In the genomic region with DNA sequence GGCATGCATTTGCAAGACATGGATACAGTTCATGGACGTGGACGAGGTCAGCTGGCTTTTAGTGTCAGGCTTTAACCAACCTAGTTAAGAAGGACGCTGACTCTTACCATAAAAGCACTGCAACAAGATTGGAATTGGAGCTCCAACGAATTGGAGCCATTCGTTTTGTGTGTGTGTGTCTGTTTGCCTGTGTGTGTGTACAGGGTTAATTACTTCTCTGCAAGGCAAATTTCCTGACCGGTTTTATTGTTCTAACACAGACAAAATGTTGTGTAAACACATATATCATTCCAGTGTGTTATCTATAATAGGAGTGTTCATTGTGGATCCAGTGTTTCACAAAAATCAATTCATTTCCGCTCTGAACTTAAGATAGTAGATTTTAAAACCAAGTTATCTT, we compare ENCODE assay signal across 13 cellular contexts.
"Had no signal": no experiment of that assay in that cellular context is flagged by ENCODE, and none has a peak within 500 bp of the region (broad histone marks: within the 10 kb centered on the region; RNA-seq: fewer than 3 reads in every experiment).

No MANE protein-coding gene starts in this region.

- H3K27ac Mint-ChIP-seq: activated naive CD8-positive, alpha-beta T cell treated with anti-CD3 and anti-CD28 coated beads, Interleukin-2, amount 10 ng/mL, durations not matched to agents 7 days and 5 days; effector memory CD8-positive, alpha-beta T cell; stimulated activated memory B cell treated with anti-CD40 and anti-IgM and Interleukin-4, amounts not matched to agents 10 μg/mL and 1 μg/mL and 100 μg/mL, for 72 hours had no signal

- H3K36me3 Mint-ChIP-seq: activated naive CD8-positive, alpha-beta T cell treated with anti-CD3 and anti-CD28 coated beads, Interleukin-2, amount 10 ng/mL, durations not matched to agents 7 days and 5 days; naive B cell; stimulated activated memory B cell treated with anti-CD40 and anti-IgM and Interleukin-4, amounts not matched to agents 10 μg/mL and 1 μg/mL and 100 μg/mL, for 72 hours had no signal

- H3K4me3 Mint-ChIP-seq: activated naive CD8-positive, alpha-beta T cell treated with anti-CD3 and anti-CD28 coated beads, Interleukin-2, amount 10 ng/mL, durations not matched to agents 7 days and 5 days; effector memory CD8-positive, alpha-beta T cell; naive B cell; stimulated activated memory B cell treated with anti-CD40 and anti-IgM and Interleukin-4, amounts not matched to agents 10 μg/mL and 1 μg/mL and 100 μg/mL, for 72 hours had no signal

- H3K27me3 Mint-ChIP-seq: effector memory CD8-positive, alpha-beta T cell had no signal

- ATAC-seq: effector memory CD8-positive, alpha-beta T cell; heart right ventricle; left lobe of liver; stimulated activated memory B cell treated with anti-CD40 and anti-IgM and Interleukin-4, amounts not matched to agents 10 μg/mL and 1 μg/mL and 100 μg/mL, for 72 hours had no signal

- H3K4me1 Mint-ChIP-seq: naive B cell; stimulated activated memory B cell treated with anti-CD40 and anti-IgM and Interleukin-4, amounts not matched to agents 10 μg/mL and 1 μg/mL and 100 μg/mL, for 72 hours had no signal

- H3K9me3 Mint-ChIP-seq: activated naive CD8-positive, alpha-beta T cell treated with anti-CD3 and anti-CD28 coated beads, Interleukin-2, amount 10 ng/mL, durations not matched to agents 7 days and 5 days; effector memory CD8-positive, alpha-beta T cell; naive B cell; stimulated activated memory B cell treated with anti-CD40 and anti-IgM and Interleukin-4, amounts not matched to agents 10 μg/mL and 1 μg/mL and 100 μg/mL, for 72 hours had no signal

- DNase-seq: activated CD4-positive, CD25-positive, alpha-beta regulatory T cell treated with anti-CD3 and anti-CD28 coated beads, Interleukin-2, amount 50 U/mL, for 72 hours; activated naive CD4-positive, alpha-beta T cell; activated naive CD8-positive, alpha-beta T cell treated with anti-CD3 and anti-CD28 coated beads, Interleukin-2, amount 10 ng/mL, durations not matched to agents 7 days and 5 days; activated T-cell treated with anti-CD3 and anti-CD28 coated beads for 4 hours; dermis blood vessel endothelial cell; effector memory CD8-positive, alpha-beta T cell; heart right ventricle; naive B cell; pancreas; thyroid gland; uterus had no signal
